Comparison of ENCODE assay signal across 10 cellular contexts in the genomic region with DNA sequence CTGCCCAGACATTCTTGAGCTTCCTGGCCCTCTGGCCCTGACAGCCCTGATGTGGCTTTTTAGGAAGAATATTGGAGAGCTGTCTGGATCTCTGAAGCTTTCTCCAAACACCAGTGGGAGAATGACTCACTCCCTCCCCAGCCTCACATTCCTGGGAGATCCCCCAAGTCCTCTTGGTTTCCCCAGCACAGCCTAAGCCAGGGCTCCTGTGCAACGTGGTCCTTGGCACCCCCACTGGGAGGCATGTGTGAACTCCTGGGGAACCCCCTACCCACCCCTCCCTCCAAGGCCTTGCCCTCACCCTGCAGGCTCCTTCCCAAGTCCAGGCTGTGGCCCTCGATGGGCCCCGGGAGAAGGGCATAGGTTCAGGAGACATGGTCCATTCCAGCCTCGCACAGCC. TPM values are rescaled to one million over a fixed set of nuclear protein-coding genes. Genes with fewer than 3 reads are reported as not detected.
DNase-seq lines count a peak whose midpoint lies in the region; ATAC-seq and TF ChIP-seq lines count a peak whose summit lies in the region.
"Had no signal": no experiment of that assay in that cellular context is flagged by ENCODE, and none has a peak within 500 bp of the region (broad histone marks: within the 10 kb centered on the region; RNA-seq: fewer than 3 reads in every experiment).

No MANE protein-coding gene starts in this region.

- H3K9me3 Mint-ChIP-seq in T-helper 2 cell treated with Interferon-gamma antibody and Interleukin-4, amounts not matched to agents 5 μg/mL and 100 μg/mL, for 36 hours: peaks cover 18% of the 10 kb centered on the region

- ATAC-seq in omental fat pad (ENCODE audit: low FRiP score): peak; percentile 72
- no peak for ATAC-seq in HG02885 (IDR thresholded peaks at IDR 0.05; ENCODE audit: poor library complexity, unreplicated experiment)

- H3K4me3 ChIP-seq in BLaER1 treated with 17β-estradiol and CSF1 and Interleukin-3, amounts not matched to agents 10 nM and 100 nM: no peak overlapping the region
- H3K4me3 ChIP-seq in Peyer's patch (no peak overlapping the region), esophagus squamous epithelium (no peak overlapping the region)
- H3K4me3 ChIP-seq: cardiac muscle cell had no signal

- H3K36me3 ChIP-seq in BLaER1 treated with 17β-estradiol and CSF1 and Interleukin-3, amounts not matched to agents 10 nM and 100 nM: peaks cover 0 to 48% (median 25%) of the 10 kb centered on the region in 11 experiments; a peak in 18 of 22 replicates
- H3K36me3 ChIP-seq in Peyer's patch: no peaks in the 10 kb centered on the region
- H3K36me3 ChIP-seq in esophagus squamous epithelium: no peaks in the 10 kb centered on the region
- H3K36me3 ChIP-seq: cardiac muscle cell had no signal

- intact Hi-C loops in esophagus squamous epithelium (cut with DNase I): no loop called here

- peak overlapping the region in 9 of 11 experiments; percentile 40 to 94 (median 92); a peak in 14 of 22 replicates for H3K27ac ChIP-seq in BLaER1 treated with 17β-estradiol and CSF1 and Interleukin-3, amounts not matched to agents 10 nM and 100 nM
- H3K27ac ChIP-seq in Peyer's patch (peak overlapping the region; percentile 49 to 81 (median 70)), esophagus squamous epithelium (peak overlapping the region; percentile 60 to 88 (median 82))
- H3K27ac ChIP-seq: cardiac muscle cell had no signal

- H3K27me3 Mint-ChIP-seq in T-helper 2 cell treated with Interferon-gamma antibody and Interleukin-4, amounts not matched to agents 5 μg/mL and 100 μg/mL, for 36 hours (ENCODE audit: low read depth): no peaks in the 10 kb centered on the region

- H3K4me1 Mint-ChIP-seq in T-helper 2 cell treated with Interferon-gamma antibody and Interleukin-4, amounts not matched to agents 5 μg/mL and 100 μg/mL, for 36 hours (ENCODE audit: low read depth): peaks cover 69% of the 10 kb centered on the region

- peaks cover 76 to 100% (median 90%) of the 10 kb centered on the region in 10 experiments for H3K4me1 ChIP-seq in BLaER1 treated with 17β-estradiol and CSF1 and Interleukin-3, amounts not matched to agents 10 nM and 100 nM
- peaks cover 0 to 54% (median 42%) of the 10 kb centered on the region in 4 donors for H3K4me1 ChIP-seq in Peyer's patch
- H3K4me1 ChIP-seq in esophagus squamous epithelium: peaks cover 29 to 83% (median 38%) of the 10 kb centered on the region in 3 donors

- H3K36me3 Mint-ChIP-seq in T-helper 2 cell treated with Interferon-gamma antibody and Interleukin-4, amounts not matched to agents 5 μg/mL and 100 μg/mL, for 36 hours (ENCODE audit: low read depth): peaks cover 65% of the 10 kb centered on the region

- H4K20me1 ChIP-seq in BLaER1 treated with 17β-estradiol and CSF1 and Interleukin-3, amounts not matched to agents 10 nM and 100 nM: peaks cover 0 to 6% (median 0%) of the 10 kb centered on the region in 11 experiments; a peak in 1 of 22 replicates

- H3K9me3 ChIP-seq in BLaER1 treated with 17β-estradiol and CSF1 and Interleukin-3, amounts not matched to agents 10 nM and 100 nM (replicated peaks in 1 of 11): peaks cover 5 to 18% (median 11%) of the 10 kb centered on the region in 11 experiments; a peak in 16 of 22 replicates
- no peaks in the 10 kb centered on the region for H3K9me3 ChIP-seq in Peyer's patch
- peaks cover 0 to 4% (median 0%) of the 10 kb centered on the region in 3 donors for H3K9me3 ChIP-seq in esophagus squamous epithelium

- TF ChIP-seq CTCF in Peyer's patch (IDR thresholded peaks at IDR 0.05) (no peak), esophagus squamous epithelium (IDR thresholded peaks at IDR 0.05) (no peak), omental fat pad (IDR thresholded peaks at IDR 0.05) (no peak)

- H3K4me3 Mint-ChIP-seq in T-helper 2 cell treated with Interferon-gamma antibody and Interleukin-4, amounts not matched to agents 5 μg/mL and 100 μg/mL, for 36 hours: no peak overlapping the region

- H3K4me2 ChIP-seq in BLaER1 treated with 17β-estradiol and CSF1 and Interleukin-3, amounts not matched to agents 10 nM and 100 nM: peak overlapping the region; percentile 87 to 99 (median 95)

- DNase-seq in Peyer's patch (no peak), esophagus squamous epithelium (lab: John Stamatoyannopoulos, UW) (no peak), omental fat pad (ENCODE audit: low spot score) (no peak), DMS79 treated with DMSO at 0.1 percent for 48 hours (lab: John Stamatoyannopoulos, UW) (no peak), NCI-H146 (lab: John Stamatoyannopoulos, UW) (no peak)
- no peak for DNase-seq in T-helper 2 cell treated with Interferon-gamma antibody and Interleukin-4, amounts not matched to agents 5 μg/mL and 100 μg/mL, for 36 hours (ENCODE audit: low spot score)
- DNase-seq: NCI-H510A treated with DMSO at 0.1 percent for 48 hours had no signal

- WGBS in esophagus squamous epithelium, 2 donors: 29 to 40% methylated on average over 1 to 2 of the region's 4 CpGs

- TF ChIP-seq POLR2A in Peyer's patch (IDR thresholded peaks at IDR 0.05) (no peak), esophagus squamous epithelium (IDR thresholded peaks at IDR 0.05) (no peak)

- no peak overlapping the region for H3K27ac Mint-ChIP-seq in T-helper 2 cell treated with Interferon-gamma antibody and Interleukin-4, amounts not matched to agents 5 μg/mL and 100 μg/mL, for 36 hours

- H3K9ac ChIP-seq in BLaER1 treated with 17β-estradiol and CSF1 and Interleukin-3, amounts not matched to agents 10 nM and 100 nM: peak overlapping the region in 6 of 11 experiments; percentile 18 to 58 (median 34); a peak in 6 of 22 replicates

- no peaks in the 10 kb centered on the region for H3K27me3 ChIP-seq in BLaER1 treated with 17β-estradiol and CSF1 and Interleukin-3, amounts not matched to agents 10 nM and 100 nM
- H3K27me3 ChIP-seq in Peyer's patch (no peaks in the 10 kb centered on the region), esophagus squamous epithelium (no peaks in the 10 kb centered on the region)
- H3K27me3 ChIP-seq: cardiac muscle cell had no signal

RNA-seq across cellular contexts. Expression of gene GLIPR2, which starts 12.7 kb away (rescaled TPM):
- total RNA-seq in Peyer's patch (10 to 100 TPM in 2 of 4 donors, 1 to 10 TPM in 2; 8.6 to 31.4 (median 11.6) TPM), esophagus squamous epithelium (10 to 100 TPM in 1 of 4 donors, 1 to 10 TPM in 2, under 1 TPM in 1; 0.61 to 13.4 (median 6.0) TPM), omental fat pad (10 to 100 TPM; 13.6 to 71.1 (median 42.2) TPM)

RNA-seq across cellular contexts. Expression of gene CCIN, which starts 20.0 kb away (rescaled TPM):
- total RNA-seq in Peyer's patch (not detected), esophagus squamous epithelium (under 1 TPM in 1 of 4 donors, not detected in 3; 0.13 TPM), omental fat pad (1 to 10 TPM in 1 of 4 donors, under 1 TPM in 2, not detected in 1; 0.65 to 2.5 (median 0.95) TPM)

RNA-seq across cellular contexts. Expression of gene CLTA, which starts 41.5 kb away (rescaled TPM):
- total RNA-seq in Peyer's patch: 100 to 1,000 TPM; 131 to 150 (median 133) TPM
- 100 to 1,000 TPM; 165 to 215 (median 167) TPM for total RNA-seq in esophagus squamous epithelium
- total RNA-seq in omental fat pad: 100 to 1,000 TPM; 180 to 187 (median 185) TPM
